In the genomic region with DNA sequence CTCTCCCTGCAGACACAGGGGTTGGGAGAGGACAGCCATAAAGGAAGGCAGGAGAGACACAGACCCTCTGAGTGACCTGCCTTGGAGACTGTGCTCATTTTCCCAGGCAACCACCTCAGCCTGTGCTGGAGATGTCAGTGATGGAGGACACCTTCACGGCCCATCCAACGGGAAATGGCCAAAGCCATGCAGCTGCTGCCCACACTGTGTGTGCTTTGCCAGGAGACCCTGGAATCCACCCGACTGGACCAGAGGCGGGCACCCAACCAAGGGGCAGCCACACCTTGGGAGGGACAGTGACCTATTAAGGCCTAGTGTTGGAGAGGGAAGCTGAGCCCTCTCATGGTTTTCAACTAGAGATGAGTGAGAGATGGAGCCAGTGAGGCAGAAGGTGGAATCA, we compare ENCODE assay signal across 21 cellular contexts.
DNase-seq lines count a peak whose midpoint lies in the region; ATAC-seq lines count a peak whose summit lies in the region.
"Had no signal": no experiment of that assay in that cellular context is flagged by ENCODE, and none has a peak within 500 bp of the region (broad histone marks: within the 10 kb centered on the region; RNA-seq: fewer than 3 reads in every experiment).

No MANE protein-coding gene starts in this region.

- H3K36me3 Mint-ChIP-seq in stimulated activated memory B cell treated with anti-CD40 and anti-IgM and Interleukin-4, amounts not matched to agents 10 μg/mL and 1 μg/mL and 100 μg/mL, for 72 hours, result peaks cover 5% of the 10 kb centered on the region

- H3K9me3 Mint-ChIP-seq in stimulated activated memory B cell treated with anti-CD40 and anti-IgM and Interleukin-4, amounts not matched to agents 10 μg/mL and 1 μg/mL and 100 μg/mL, for 72 hours, result peaks cover 7% of the 10 kb centered on the region

- no peak overlapping the region for H3K4me3 Mint-ChIP-seq in stimulated activated memory B cell treated with anti-CD40 and anti-IgM and Interleukin-4, amounts not matched to agents 10 μg/mL and 1 μg/mL and 100 μg/mL, for 72 hours
- H3K4me3 Mint-ChIP-seq: CD8-positive, alpha-beta memory T cell had no signal

- peaks cover 26% of the 10 kb centered on the region for H3K27me3 Mint-ChIP-seq in stimulated activated memory B cell treated with anti-CD40 and anti-IgM and Interleukin-4, amounts not matched to agents 10 μg/mL and 1 μg/mL and 100 μg/mL, for 72 hours

- H3K4me1 Mint-ChIP-seq in stimulated activated memory B cell treated with anti-CD40 and anti-IgM and Interleukin-4, amounts not matched to agents 10 μg/mL and 1 μg/mL and 100 μg/mL, for 72 hours, result no peaks in the 10 kb centered on the region
- H3K4me1 Mint-ChIP-seq: CD8-positive, alpha-beta memory T cell had no signal

- peak; percentile 52 for DNase-seq in activated effector memory CD4-positive, alpha-beta T cell treated with anti-CD3 and anti-CD28 coated beads, Interleukin-2, amount 50 U/mL, for 16 hours
- DNase-seq in activated effector memory CD4-positive, alpha-beta T cell treated with Interleukin-2 at 50 U/mL for 16 hours, result no peak
- DNase-seq in activated CD8-positive, alpha-beta memory T cell treated with anti-CD3 and anti-CD28 coated beads, Interleukin-2, amount 50 U/mL, for 48 hours, result peak; percentile 30
- peak; percentile 41 for DNase-seq in left lobe of liver (ENCODE audit: low spot score)
- DNase-seq in stimulated activated CD4-positive, alpha-beta T cell treated with anti-CD3 and anti-CD28 coated beads, Interleukin-4, amount 100 ng/mL, for 24 hours, result no peak
- no peak for DNase-seq in dermis blood vessel endothelial cell
- DNase-seq: 8988T; Calu3; CD8-positive, alpha-beta memory T cell; DMS153; GM23248; KBM-7; MM.1S; NCI-H1048; NCI-H1417 treated with DMSO at 0.1 percent for 48 hours; NCI-H187; NCI-H446; NCI-H526 had no signal

- H3K27ac Mint-ChIP-seq in stimulated activated memory B cell treated with anti-CD40 and anti-IgM and Interleukin-4, amounts not matched to agents 10 μg/mL and 1 μg/mL and 100 μg/mL, for 72 hours, result no peak overlapping the region
- H3K27ac Mint-ChIP-seq: CD8-positive, alpha-beta memory T cell had no signal

- ATAC-seq in left lobe of liver (no peak), GM19452 (IDR thresholded peaks at IDR 0.05; ENCODE audit: unreplicated experiment) (no peak)
- ATAC-seq in stimulated activated memory B cell treated with anti-CD40 and anti-IgM and Interleukin-4, amounts not matched to agents 10 μg/mL and 1 μg/mL and 100 μg/mL, for 72 hours, result peak; percentile 27
- ATAC-seq: Right ventricle myocardium inferior had no signal

Comparison
In these comparisons a context has a peak if more than half of its experiments do, and no peak if none do; other contexts are left out.
1. DNase-seq: peak in activated effector memory CD4-positive, alpha-beta T cell treated with anti-CD3 and anti-CD28 coated beads, Interleukin-2, amount 50 U/mL, for 16 hours (single experiment), activated CD8-positive, alpha-beta memory T cell treated with anti-CD3 and anti-CD28 coated beads, Interleukin-2, amount 50 U/mL, for 48 hours (single experiment) and left lobe of liver (single experiment); none in activated effector memory CD4-positive, alpha-beta T cell treated with Interleukin-2 at 50 U/mL for 16 hours (single experiment), stimulated activated CD4-positive, alpha-beta T cell treated with anti-CD3 and anti-CD28 coated beads, Interleukin-4, amount 100 ng/mL, for 24 hours (single experiment) and dermis blood vessel endothelial cell (single experiment).